In the genomic region with DNA sequence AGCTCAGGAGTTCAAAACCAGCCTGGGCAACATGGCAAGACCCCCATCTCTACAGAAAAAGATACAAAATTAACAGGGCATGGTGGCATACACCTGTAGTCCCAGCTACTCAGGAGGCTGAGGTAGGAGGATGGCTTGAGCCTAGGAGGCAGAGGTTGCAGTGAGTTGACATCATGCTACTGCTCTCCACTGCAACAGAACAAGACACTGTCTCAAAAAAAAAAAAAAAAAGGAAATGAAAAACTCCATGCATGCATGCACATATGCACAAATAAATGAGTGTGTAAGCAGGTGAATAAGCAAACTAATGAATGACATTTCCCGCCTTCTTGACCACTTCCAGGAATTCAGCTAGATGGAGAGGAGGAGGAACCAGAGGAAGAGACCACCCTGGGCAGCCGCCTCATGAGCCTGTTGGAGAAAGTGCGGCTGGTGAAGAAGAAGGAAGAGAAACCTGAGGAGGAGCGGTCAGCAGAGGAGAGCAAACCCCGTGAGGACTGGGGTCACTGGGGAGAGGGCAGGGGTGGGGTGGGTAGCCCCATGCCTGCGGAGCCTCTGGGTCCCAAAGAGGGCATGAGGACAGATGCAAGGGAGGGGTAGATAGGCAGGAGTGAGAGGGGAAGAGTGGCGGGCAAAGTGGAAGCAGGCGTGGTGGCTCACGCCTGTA, we compare ENCODE assay signal across 24 cellular contexts. TPM values are rescaled to one million over a fixed set of nuclear protein-coding genes. Genes with fewer than 3 reads are reported as not detected.
"Had no signal": no experiment of that assay in that cellular context is flagged by ENCODE, and none has a peak within 500 bp of the region (broad histone marks: within the 10 kb centered on the region; RNA-seq: fewer than 3 reads in every experiment).

No MANE protein-coding gene starts in this region.

- H3K4me3 Mint-ChIP-seq: activated CD4-positive, alpha-beta memory T cell treated with anti-CD3 and anti-CD28 coated beads, Interleukin-2, amount 10 ng/mL, durations not matched to agents 7 days and 5 days; activated CD4-positive, alpha-beta T cell treated with anti-CD3 and anti-CD28 coated beads, Interleukin-2, amount 10 ng/mL, durations not matched to agents 24 days and 14 days; activated naive CD4-positive, alpha-beta T cell treated with anti-CD3 and anti-CD28 coated beads, Interleukin-2, amount 50 U/mL, for 24 hours; endodermal cell; mesothelial cell of epicardium; naive thymus-derived CD8-positive, alpha-beta T cell; neural progenitor cell; T-helper 17 cell had no signal

- H3K4me3 ChIP-seq: adrenal gland, left lung, neural progenitor cell, sigmoid colon, smooth muscle cell, upper lobe of left lung had no signal

- H3K36me3 ChIP-seq: adrenal gland, left lung, neural progenitor cell, sigmoid colon, upper lobe of left lung had no signal

- ATAC-seq: activated CD4-positive, CD25-positive, alpha-beta regulatory T cell treated with anti-CD3 and anti-CD28 coated beads, Interleukin-2, amount 50 U/mL, for 24 hours; left lung; naive thymus-derived CD8-positive, alpha-beta T cell; T-helper 17 cell had no signal

- H3K4me1 ChIP-seq: adrenal gland, left lung, neural progenitor cell, sigmoid colon, upper lobe of left lung had no signal

- DNase-seq: activated CD4-positive, alpha-beta T cell treated with anti-CD3 and anti-CD28 coated beads, Interleukin-2, amount 10 ng/mL, durations not matched to agents 24 days and 14 days; activated gamma-delta T cell treated with Interleukin-2 at 50 U/mL for 16 hours; adrenal gland; central memory CD4-positive, alpha-beta T cell; endodermal cell; left lung; naive thymus-derived CD8-positive, alpha-beta T cell; retina; sigmoid colon; stimulated activated CD4-positive, alpha-beta T cell treated with anti-CD3 and anti-CD28 coated beads, Interleukin-15, amount 100 ng/mL, for 24 hours; stimulated activated naive CD4-positive, alpha-beta T cell; SW 1271; T-helper 17 cell; upper lobe of left lung had no signal

- H3K9me3 ChIP-seq: adrenal gland, left lung, sigmoid colon, upper lobe of left lung had no signal

- H3K36me3 Mint-ChIP-seq: mesothelial cell of epicardium had no signal

- H3K27ac ChIP-seq: adrenal gland, epithelial cell of prostate, left lung, neural progenitor cell, sigmoid colon, upper lobe of left lung had no signal

- H3K27ac Mint-ChIP-seq: activated CD4-positive, alpha-beta memory T cell treated with anti-CD3 and anti-CD28 coated beads, Interleukin-2, amount 10 ng/mL, durations not matched to agents 7 days and 5 days; activated CD4-positive, alpha-beta T cell treated with anti-CD3 and anti-CD28 coated beads, Interleukin-2, amount 10 ng/mL, durations not matched to agents 24 days and 14 days; activated naive CD4-positive, alpha-beta T cell treated with anti-CD3 and anti-CD28 coated beads, Interleukin-2, amount 50 U/mL, for 24 hours; endodermal cell; mesothelial cell of epicardium; naive thymus-derived CD8-positive, alpha-beta T cell; neural progenitor cell; T-helper 17 cell had no signal

- H3K27me3 ChIP-seq: adrenal gland, neural progenitor cell, upper lobe of left lung had no signal

- H2AFZ ChIP-seq: neural progenitor cell had no signal

- H3K9me3 Mint-ChIP-seq: endodermal cell had no signal

- H3K4me1 Mint-ChIP-seq: activated CD4-positive, alpha-beta T cell treated with anti-CD3 and anti-CD28 coated beads, Interleukin-2, amount 10 ng/mL, durations not matched to agents 24 days and 14 days; activated naive CD4-positive, alpha-beta T cell treated with anti-CD3 and anti-CD28 coated beads, Interleukin-2, amount 50 U/mL, for 24 hours; mesothelial cell of epicardium had no signal

- FAIRE-seq: astrocyte, colon had no signal

- H3K4me2 ChIP-seq: neural progenitor cell, smooth muscle cell had no signal

RNA-seq across cellular contexts. Expression of gene RYR1, which starts 58.8 kb away (rescaled TPM):
- total RNA-seq: lung microvascular endothelial cell had no signal
